In genomic region chr1:229557913-229558414, GRCh38 we compare ENCODE assay signal across 8 cellular contexts. TPM values are rescaled to one million over a fixed set of nuclear protein-coding genes. Genes with fewer than 3 reads are reported as not detected.
DNase-seq lines count a peak whose midpoint lies in the region; ATAC-seq and TF ChIP-seq lines count a peak whose summit lies in the region.

No MANE protein-coding gene starts in this region.

- H3K9me3 ChIP-seq in SJCRH30 (replicated peaks): no peaks in the 10 kb centered on the region

- no peaks in the 10 kb centered on the region for H3K27me3 ChIP-seq in SJCRH30

- no peaks in the 10 kb centered on the region for H3K9me3 Mint-ChIP-seq in activated naive CD8-positive, alpha-beta T cell treated with anti-CD3 and anti-CD28 coated beads, Interleukin-2, amount 10 ng/mL, durations not matched to agents 7 days and 5 days

- no peaks in the 10 kb centered on the region for H3K27me3 Mint-ChIP-seq in activated naive CD8-positive, alpha-beta T cell treated with anti-CD3 and anti-CD28 coated beads, Interleukin-2, amount 10 ng/mL, durations not matched to agents 7 days and 5 days

- TF ChIP-seq CTCF in AG10803 (conservative IDR thresholded peaks at IDR 0.05; ENCODE audit: low read length): no peak

- POLR2A ChIA-PET in activated naive CD8-positive, alpha-beta T cell treated with anti-CD3 and anti-CD28 coated beads, Interleukin-2, amount 10 ng/mL, durations not matched to agents 7 days and 5 days (lab: Charles Lee): interaction anchor here (1.1 to 3.0 kb wide), 5 partner anchors 49 to 304 kb away, joined by 3 to 37 read pairs (median 6); partner anchors contain the start of genes CCSAP, NUP133, TAF5L and URB2

- H3K4me3 Mint-ChIP-seq in activated naive CD8-positive, alpha-beta T cell treated with anti-CD3 and anti-CD28 coated beads, Interleukin-2, amount 10 ng/mL, durations not matched to agents 7 days and 5 days: peak overlapping the region; percentile 86

- no peaks in the 10 kb centered on the region for H3K36me3 ChIP-seq in SJCRH30

- peak overlapping the region; percentile 88 for H3K27ac Mint-ChIP-seq in activated naive CD8-positive, alpha-beta T cell treated with anti-CD3 and anti-CD28 coated beads, Interleukin-2, amount 10 ng/mL, durations not matched to agents 7 days and 5 days

- H3K27ac ChIP-seq in SJCRH30: no peak overlapping the region

- peak; percentile 18 for DNase-seq in AG10803 (ENCODE audit: low read depth)
- DNase-seq in SJCRH30: peak; percentile 40 to 52
- DNase-seq in activated naive CD8-positive, alpha-beta T cell treated with anti-CD3 and anti-CD28 coated beads, Interleukin-2, amount 10 ng/mL, durations not matched to agents 7 days and 5 days: peak; percentile 70
- DNase-seq in left ventricle myocardium superior: peak; percentile 76
- DNase-seq in posterior vena cava (ENCODE audit: low spot score): peak; percentile 85
- DNase-seq in NOMO-1 treated with dmso at 0.1 percent for 144 hours (lab: John Stamatoyannopoulos, UW; ENCODE audit: unreplicated experiment): no peak

- peaks cover 3% of the 10 kb centered on the region; the same call in 1 of the 2 replicates for H3K4me1 ChIP-seq in SJCRH30

- ATAC-seq in GM18870 (IDR thresholded peaks at IDR 0.05; ENCODE audit: unreplicated experiment) (peak; percentile 10), HG03095 (IDR thresholded peaks at IDR 0.05; ENCODE audit: unreplicated experiment) (peak; percentile 33), left ventricle myocardium superior (peak; percentile 26)
- ATAC-seq in activated naive CD8-positive, alpha-beta T cell treated with anti-CD3 and anti-CD28 coated beads, Interleukin-2, amount 10 ng/mL, durations not matched to agents 7 days and 5 days (ENCODE audit: low read depth): peak; percentile 13

- peak overlapping the region; percentile 84 for H3K4me3 ChIP-seq in AG10803 (ENCODE audit: low read length)
- H3K4me3 ChIP-seq in SJCRH30: peak overlapping the region; percentile 78

- intact Hi-C loops in left ventricle myocardium superior (cut with micrococcal nuclease): loop anchor here (10.0 kb wide), 1 partner anchor 67 kb away; the partner anchor contains the start of genes TAF5L and URB2
- intact Hi-C loops in posterior vena cava (cut with DNase I): loop anchor here in 1 of 2 donors (5.0 kb wide), 2 partner anchors 39 to 69 kb away; partner anchors contain the start of genes TAF5L and URB2

- peaks cover 34% of the 10 kb centered on the region for H3K4me1 Mint-ChIP-seq in activated naive CD8-positive, alpha-beta T cell treated with anti-CD3 and anti-CD28 coated beads, Interleukin-2, amount 10 ng/mL, durations not matched to agents 7 days and 5 days

- peaks cover 6% of the 10 kb centered on the region for H3K36me3 Mint-ChIP-seq in activated naive CD8-positive, alpha-beta T cell treated with anti-CD3 and anti-CD28 coated beads, Interleukin-2, amount 10 ng/mL, durations not matched to agents 7 days and 5 days

RNA-seq across cellular contexts. Expression of gene ABCB10, which starts 0.5 kb away (rescaled TPM):
- total RNA-seq in SJCRH30 (2014; rRNA removed; shearing (Covaris generic)): 14.9 and 18.3 TPM in 2 replicates
- 10 to 100 TPM; 26.5 to 29.8 TPM for total RNA-seq in activated naive CD8-positive, alpha-beta T cell treated with anti-CD3 and anti-CD28 coated beads, Interleukin-2, amount 10 ng/mL, durations not matched to agents 7 days and 5 days
- total RNA-seq in left ventricle myocardium superior (11.0 TPM), posterior vena cava (10 to 100 TPM; 14.1 to 21.9 TPM)

RNA-seq across cellular contexts. Expression of gene NUP133, which starts 49.8 kb away (rescaled TPM):
- total RNA-seq in SJCRH30 (2014; rRNA removed; shearing (Covaris generic)): 52.4 and 54.0 TPM in 2 replicates
- total RNA-seq in activated naive CD8-positive, alpha-beta T cell treated with anti-CD3 and anti-CD28 coated beads, Interleukin-2, amount 10 ng/mL, durations not matched to agents 7 days and 5 days: 10 to 100 TPM; 42.9 to 47.8 TPM
- 30.6 TPM for total RNA-seq in left ventricle myocardium superior
- 10 to 100 TPM; 26.0 to 28.9 TPM for total RNA-seq in posterior vena cava
